ENCODE assay signal across 10 cellular contexts in the genomic region with DNA sequence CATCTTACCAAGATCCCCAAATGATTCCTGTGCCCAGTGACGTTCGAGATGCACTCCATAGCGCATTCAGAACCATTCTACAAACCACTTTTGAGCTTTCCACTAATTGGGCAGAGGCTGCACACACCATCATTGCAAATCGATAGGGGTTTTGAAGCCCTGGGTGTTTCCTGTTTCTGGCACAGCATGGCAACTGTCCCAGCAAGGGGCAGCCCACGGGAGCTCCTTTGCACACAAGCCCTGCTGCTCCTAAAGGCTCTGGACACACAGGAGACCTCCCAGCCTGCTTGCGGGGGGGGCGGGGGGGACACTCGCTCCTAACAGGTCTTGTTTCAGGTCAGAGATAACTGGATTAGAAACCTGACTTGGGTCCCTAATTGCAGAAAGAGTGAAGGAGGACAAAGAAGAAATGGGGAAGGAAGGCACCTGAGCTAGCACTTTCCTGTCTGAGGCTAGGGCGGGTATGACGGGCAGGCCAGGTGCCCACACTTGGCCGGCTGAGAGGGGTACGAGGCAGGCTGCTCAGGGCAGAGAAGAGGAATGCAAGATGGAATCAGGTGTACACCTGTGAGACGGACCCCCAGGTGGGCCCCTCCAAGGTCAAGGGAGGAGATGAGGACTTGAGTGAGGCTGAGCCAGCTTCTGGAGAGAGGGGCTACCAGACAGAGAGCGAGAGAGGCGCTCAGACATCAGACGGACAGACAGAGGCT. TPM values are rescaled to one million over a fixed set of nuclear protein-coding genes. Genes with fewer than 3 reads are reported as not detected.
DNase-seq lines count a peak whose midpoint lies in the region; ATAC-seq and TF ChIP-seq lines count a peak whose summit lies in the region.
"Had no signal": no experiment of that assay in that cellular context is flagged by ENCODE, and none has a peak within 500 bp of the region (broad histone marks: within the 10 kb centered on the region; RNA-seq: fewer than 3 reads in every experiment).

No MANE protein-coding gene starts in this region.

- H3K4me2 ChIP-seq in skeletal muscle satellite cell (ENCODE audit: low read length): peak overlapping the region; percentile 86
- H3K4me2 ChIP-seq in mesendoderm (ENCODE audit: low read length): no peak overlapping the region

- H3K36me3 Mint-ChIP-seq in activated B cell treated with CpG ODN at 0.5 μM for 24 hours (ENCODE audit: low read depth) (peaks cover 2% of the 10 kb centered on the region), immature natural killer cell (no peaks in the 10 kb centered on the region)

- H3K27ac Mint-ChIP-seq in activated B cell treated with CpG ODN at 0.5 μM for 24 hours (peak overlapping the region; percentile 62), immature natural killer cell (peak overlapping the region; percentile 37 to 92 (median 65))

- intact Hi-C loops in activated B cell treated with CpG ODN at 0.5 μM for 24 hours (cut with micrococcal nuclease): loop anchor here (1.0 kb wide), 2 partner anchors 18 to 88 kb away; a partner anchor contains a TSS

- H3K27me3 ChIP-seq in HUES48 (ENCODE audit: control insufficient read depth, insufficient read depth, low read length) (peaks cover 74% of the 10 kb centered on the region), skeletal muscle satellite cell (ENCODE audit: control insufficient read depth, insufficient read depth, low read length) (peaks cover 38% of the 10 kb centered on the region), mesendoderm (ENCODE audit: insufficient read depth, low read length, poor library complexity) (peaks cover 21% of the 10 kb centered on the region)

- H3K9me3 ChIP-seq in HUES48 (ENCODE audit: control insufficient read depth, insufficient read depth, low read length): no peaks in the 10 kb centered on the region
- no peaks in the 10 kb centered on the region for H3K9me3 ChIP-seq in skeletal muscle satellite cell (replicated peaks; ENCODE audit: low read length)

- no peak overlapping the region for H2BK120ac ChIP-seq in mesendoderm (ENCODE audit: low read depth, low read length)

- no peak overlapping the region for H3K4ac ChIP-seq in mesendoderm (ENCODE audit: low read depth, low read length)

- WGBS in mesendoderm (ENCODE audit: extremely low coverage, insufficient coverage, low lambda C conversion rate): no CpG with 5 or more reads among the region's 16 CpGs

- no peaks in the 10 kb centered on the region for H3K79me2 ChIP-seq in mesendoderm (ENCODE audit: control insufficient read depth, insufficient read depth, low read length)

- H3K4me1 ChIP-seq in HUES48 (ENCODE audit: control insufficient read depth, insufficient read depth, low read length) (peaks cover 7% of the 10 kb centered on the region; the same call in 1 of the 2 replicates), skeletal muscle satellite cell (ENCODE audit: control insufficient read depth, insufficient read depth, low read length) (peaks cover 6% of the 10 kb centered on the region), mesendoderm (ENCODE audit: control insufficient read depth, low read depth, low read length) (no peaks in the 10 kb centered on the region)

- H3K23ac ChIP-seq in mesendoderm (ENCODE audit: low read length): no peak overlapping the region

- H3K18ac ChIP-seq in mesendoderm (ENCODE audit: low read length): no peak overlapping the region

- H2BK15ac ChIP-seq in mesendoderm (replicated peaks; ENCODE audit: low read depth): no peak overlapping the region

- no peak overlapping the region for H2BK5ac ChIP-seq in mesendoderm (ENCODE audit: low read length)

- no peak overlapping the region for H3K9ac ChIP-seq in HUES48 (ENCODE audit: low read depth, low read length)
- no peak overlapping the region for H3K9ac ChIP-seq in skeletal muscle satellite cell (ENCODE audit: low read depth, low read length)
- H3K9ac ChIP-seq in mesendoderm (ENCODE audit: low read length): no peak overlapping the region

- H4K5ac ChIP-seq in mesendoderm (ENCODE audit: low read length): no peak overlapping the region

- H3K4me3 Mint-ChIP-seq in activated B cell treated with CpG ODN at 0.5 μM for 24 hours: peak overlapping the region; percentile 96
- peak overlapping the region; percentile 95 to 100 (median 97) for H3K4me3 Mint-ChIP-seq in immature natural killer cell

- H3K4me3 ChIP-seq in HUES48 (ENCODE audit: low read depth, low read length): peak overlapping the region; percentile 54
- peak overlapping the region; percentile 65 for H3K4me3 ChIP-seq in skeletal muscle satellite cell (ENCODE audit: low read length)
- no peak overlapping the region for H3K4me3 ChIP-seq in mesendoderm (ENCODE audit: low read length)

- no peak overlapping the region for H3K27ac ChIP-seq in HUES48 (ENCODE audit: low read depth, low read length)
- no peak overlapping the region for H3K27ac ChIP-seq in mesendoderm (ENCODE audit: low read depth, low read length)

- no peaks in the 10 kb centered on the region for H3K36me3 ChIP-seq in HUES48 (ENCODE audit: control insufficient read depth, insufficient read depth, low read length)
- H3K36me3 ChIP-seq in skeletal muscle satellite cell (ENCODE audit: insufficient read depth, low read length): no peaks in the 10 kb centered on the region
- H3K36me3 ChIP-seq in mesendoderm (ENCODE audit: control insufficient read depth, insufficient read depth, low read length): no peaks in the 10 kb centered on the region

- no peak overlapping the region for H3K56ac ChIP-seq in mesendoderm (ENCODE audit: low read length)

- ATAC-seq in activated B cell treated with CpG ODN at 0.5 μM for 24 hours (ENCODE audit: low read depth): no peak
- no peak for ATAC-seq in HG02759 (IDR thresholded peaks at IDR 0.05; ENCODE audit: unreplicated experiment)
- ATAC-seq in HG02623 (IDR thresholded peaks at IDR 0.05; ENCODE audit: unreplicated experiment): no peak

- DNase-seq in activated B cell treated with CpG ODN at 0.5 μM for 24 hours (no peak), immature natural killer cell (no peak), hypothalamus (lab: John Stamatoyannopoulos, UW) (no peak), mesendoderm (no peak)

- H4K8ac ChIP-seq in mesendoderm (ENCODE audit: low read depth, low read length): no peak overlapping the region

- CTCF ChIA-PET in activated B cell treated with CpG ODN at 0.5 μM for 24 hours (lab: Charles Lee): no interaction called here

- H3K27me3 Mint-ChIP-seq in activated B cell treated with CpG ODN at 0.5 μM for 24 hours (peaks cover 7% of the 10 kb centered on the region), immature natural killer cell (ENCODE audit: low read depth in 3 of 3) (peaks cover 2 to 5% (median 3%) of the 10 kb centered on the region in 3 donors)

- H3K4me1 Mint-ChIP-seq in activated B cell treated with CpG ODN at 0.5 μM for 24 hours: peaks cover 18% of the 10 kb centered on the region
- peaks cover 19 to 23% of the 10 kb centered on the region in 2 donors for H3K4me1 Mint-ChIP-seq in immature natural killer cell

- POLR2A ChIA-PET in activated B cell treated with CpG ODN at 0.5 μM for 24 hours (lab: Charles Lee): interaction anchor here (0.5 to 1.7 kb wide), 5 partner anchors 14 to 554 kb away, joined by 3 to 5 read pairs (median 3); a partner anchor contains a TSS

- no peaks in the 10 kb centered on the region for H3K79me1 ChIP-seq in mesendoderm (ENCODE audit: low read length)

- H2AK5ac ChIP-seq in mesendoderm (ENCODE audit: low read length): no peak overlapping the region

- TF ChIP-seq CTCF in activated B cell treated with CpG ODN at 0.5 μM for 24 hours (IDR thresholded peaks at IDR 0.05): no peak

- H3K9me3 Mint-ChIP-seq in activated B cell treated with CpG ODN at 0.5 μM for 24 hours (no peaks in the 10 kb centered on the region), immature natural killer cell (no peaks in the 10 kb centered on the region)

RNA-seq across cellular contexts. Expression of a gene that starts 0.8 kb away (rescaled TPM):
- total RNA-seq in activated B cell treated with CpG ODN at 0.5 μM for 24 hours: 0.80 and 1.2 TPM in 2 replicates
- 10 to 100 TPM; 17.8 to 25.5 (median 22.0) TPM for polyA plus RNA-seq in immature natural killer cell
- total RNA-seq in skeletal muscle satellite cell (2012; rRNA removed): under 0.01 TPM in 1 of 2 replicates, not detected in the other
- 1.7 TPM for polyA plus RNA-seq in mesendoderm (2013, experiment 1 of 2)
- 1.2 TPM for polyA plus RNA-seq in mesendoderm (2013, experiment 2 of 2)
- total RNA-seq: bronchial epithelial cell, RPMI7951 had no signal

RNA-seq across cellular contexts. Expression of a gene that starts 44.9 kb away (rescaled TPM):
- total RNA-seq in activated B cell treated with CpG ODN at 0.5 μM for 24 hours: not detected in 2 replicates
- not detected for polyA plus RNA-seq in immature natural killer cell
- total RNA-seq in skeletal muscle satellite cell (2012; rRNA removed): not detected in 2 replicates
- 0.03 TPM for polyA plus RNA-seq in mesendoderm (2013, experiment 1 of 2)
- 0.03 TPM for polyA plus RNA-seq in mesendoderm (2013, experiment 2 of 2)
- total RNA-seq: bronchial epithelial cell, RPMI7951 had no signal
